In the genomic region with DNA sequence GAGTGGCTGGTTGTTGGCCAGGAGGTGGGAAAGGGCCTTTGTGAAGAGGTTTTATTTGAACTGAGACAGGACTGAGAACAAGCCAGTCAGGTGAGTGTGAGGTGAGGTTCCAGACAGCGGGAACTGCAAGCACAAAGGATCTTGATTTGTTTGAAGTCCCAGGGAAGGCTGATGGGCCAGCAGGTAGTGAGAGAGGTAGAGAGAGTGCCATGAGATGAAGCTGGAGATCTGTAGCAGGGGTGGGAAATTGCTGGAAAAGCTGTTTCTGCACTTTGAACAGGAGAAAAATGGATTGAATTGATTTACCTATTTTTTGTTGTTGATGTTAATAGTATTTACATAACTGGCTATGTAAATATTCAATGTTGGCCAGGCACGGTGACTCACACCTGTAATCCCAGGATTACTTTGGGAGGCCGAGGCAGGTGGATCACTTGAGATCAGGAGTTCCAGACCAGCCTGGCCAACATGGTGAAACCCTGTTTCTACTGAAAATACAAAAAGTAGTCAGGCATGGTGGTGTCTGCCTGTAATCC, we compare ENCODE assay signal across 14 cellular contexts. TPM values are rescaled to one million over a fixed set of nuclear protein-coding genes. Genes with fewer than 3 reads are reported as not detected.
A peak's percentile ranks its signal among the peaks of the same experiment; 100 is the strongest.
DNase-seq lines count a peak whose midpoint lies in the region; ATAC-seq lines count a peak whose summit lies in the region.
"Had no signal": no experiment of that assay in that cellular context is flagged by ENCODE, and none has a peak within 500 bp of the region (broad histone marks: within the 10 kb centered on the region; RNA-seq: fewer than 3 reads in every experiment).

No MANE protein-coding gene starts in this region.

- ATAC-seq in left colon (peak; percentile 70), GM19035 (IDR thresholded peaks at IDR 0.05; ENCODE audit: unreplicated experiment) (no peak)
- ATAC-seq: activated CD8-positive, alpha-beta memory T cell treated with anti-CD3 and anti-CD28 coated beads, Interleukin-2, amount 10 ng/mL, durations not matched to agents 7 days and 5 days; natural killer cell; right cardiac atrium had no signal

- intact Hi-C loops in left colon (cut with DNase I, micrococcal nuclease) (no loop called here), cardiac septum (cut with DNase I) (no loop called here)

- DNase-seq in COR-L47 (lab: John Stamatoyannopoulos, UW): peak; percentile 2
- DNase-seq in NCI-H2107 (lab: John Stamatoyannopoulos, UW): peak; percentile 66
- DNase-seq in left colon: no peak
- DNase-seq in stimulated activated CD4-positive, alpha-beta T cell treated with anti-CD3 and anti-CD28 coated beads, Interleukin-4, amount 100 ng/mL, for 24 hours: no peak
- no peak for DNase-seq in cardiac septum (ENCODE audit: low spot score)
- DNase-seq: activated CD8-positive, alpha-beta memory T cell treated with anti-CD3 and anti-CD28 coated beads, Interleukin-2, amount 10 ng/mL, durations not matched to agents 7 days and 5 days; activated naive CD4-positive, alpha-beta T cell treated with anti-CD3 and anti-CD28 coated beads for 36 hours; kidney glomerular epithelial cell; natural killer cell; SJCRH30 had no signal

RNA-seq across cellular contexts. Expression of gene DCTPP1, which starts 7.7 kb away (rescaled TPM):
- total RNA-seq in left colon (100 to 1,000 TPM in 1 of 2 donors, 10 to 100 TPM in 1; 76.7 to 102 TPM), cardiac septum (23.1 TPM)

RNA-seq across cellular contexts. Expression of gene SEPHS2, which starts 8.1 kb away (rescaled TPM):
- 100 to 1,000 TPM; 157 to 183 TPM for total RNA-seq in left colon
- total RNA-seq in cardiac septum: 27.3 TPM

RNA-seq across cellular contexts. Expression of gene ZNF771, which starts 30.2 kb away (rescaled TPM):
- total RNA-seq in left colon (1 to 10 TPM; 3.2 to 4.4 TPM), cardiac septum (7.5 TPM)

RNA-seq across cellular contexts. Expression of gene ITGAL, which starts 35.0 kb away (rescaled TPM):
- total RNA-seq in left colon: 1 to 10 TPM; 6.7 to 7.3 TPM
- 2.9 TPM for total RNA-seq in cardiac septum
- total RNA-seq: H1, M059J, SJCRH30 had no signal

RNA-seq across cellular contexts. Expression of gene ZNF48, which starts 42.4 kb away (rescaled TPM):
- 1 to 10 TPM; 5.6 to 8.4 TPM for total RNA-seq in left colon
- total RNA-seq in cardiac septum: 6.1 TPM

Comparison
In these comparisons a context has a peak if more than half of its experiments do, and no peak if none do; other contexts are left out.
1. DNase-seq: peak in COR-L47 (single experiment) and NCI-H2107 (single experiment); none in left colon (0 of 2), stimulated activated CD4-positive, alpha-beta T cell treated with anti-CD3 and anti-CD28 coated beads, Interleukin-4, amount 100 ng/mL, for 24 hours (single experiment) and cardiac septum (single experiment).